Comparison of ENCODE assay signal across 20 cellular contexts in the genomic region with DNA sequence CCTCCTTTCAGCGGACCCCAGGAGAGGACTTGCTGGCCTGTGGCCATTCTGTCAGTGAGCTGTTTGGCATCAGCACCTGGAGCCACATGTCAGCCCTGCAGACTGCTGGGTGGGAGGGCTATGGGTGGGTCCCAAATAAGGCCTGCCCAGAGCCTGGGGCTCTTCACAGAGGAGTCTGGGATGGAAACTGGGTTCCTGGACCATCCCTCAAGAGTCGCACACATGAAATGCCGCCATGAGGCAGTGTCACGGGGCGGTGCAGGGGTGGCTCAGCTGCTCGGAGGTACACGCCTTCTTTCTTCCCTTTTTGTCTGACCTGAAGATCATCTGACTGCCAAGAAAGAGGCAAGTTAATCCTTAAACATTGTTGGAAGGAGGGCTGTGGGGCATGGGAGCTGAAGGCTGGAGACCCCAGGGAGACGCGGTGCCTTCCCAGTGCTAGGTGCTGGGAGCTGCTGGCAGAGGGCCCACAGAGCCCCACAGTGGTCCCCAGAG. TPM values are rescaled to one million over a fixed set of nuclear protein-coding genes. Genes with fewer than 3 reads are reported as not detected.
DNase-seq lines count a peak whose midpoint lies in the region; ATAC-seq and TF ChIP-seq lines count a peak whose summit lies in the region.
"Had no signal": no experiment of that assay in that cellular context is flagged by ENCODE, and none has a peak within 500 bp of the region (broad histone marks: within the 10 kb centered on the region; RNA-seq: fewer than 3 reads in every experiment).

No MANE protein-coding gene starts in this region.

- H3K27ac Mint-ChIP-seq in MCF 10A (ENCODE audit: low read depth, unreplicated experiment) (no peak overlapping the region), chondrocyte (ENCODE audit: unreplicated experiment) (no peak overlapping the region), neural crest cell (ENCODE audit: unreplicated experiment) (peak overlapping the region; percentile 75)
- H3K27ac Mint-ChIP-seq: natural killer cell treated with Interleukin-12 subunit alpha and Interleukin-12 subunit beta and Interleukin-15 and Interleukin-18, amount 100 ng/mL, for 72 hours had no signal

- H3K36me3 ChIP-seq in breast epithelium (no peaks in the 10 kb centered on the region), upper lobe of left lung (peaks cover 0 to 27% (median 5%) of the 10 kb centered on the region in 4 donors)

- H3K27me3 ChIP-seq in breast epithelium (no peaks in the 10 kb centered on the region), upper lobe of left lung (no peaks in the 10 kb centered on the region)

- peaks cover 23% of the 10 kb centered on the region for H3K36me3 Mint-ChIP-seq in MCF 10A (ENCODE audit: insufficient read depth, unreplicated experiment)
- H3K36me3 Mint-ChIP-seq in chondrocyte (ENCODE audit: low read depth), result no peaks in the 10 kb centered on the region
- H3K36me3 Mint-ChIP-seq in neural crest cell (ENCODE audit: low read depth), result no peaks in the 10 kb centered on the region
- H3K36me3 Mint-ChIP-seq: natural killer cell treated with Interleukin-12 subunit alpha and Interleukin-12 subunit beta and Interleukin-15 and Interleukin-18, amount 100 ng/mL, for 72 hours had no signal

- CTCF ChIA-PET in MCF 10A (lab: Yijun Ruan, JAX), result interaction anchor here (0.6 to 1.1 kb wide), 3 partner anchors 12 to 103 kb away, joined by 3 to 4 read pairs (median 3); no protein-coding TSS in a partner anchor

- H3K27me3 Mint-ChIP-seq in MCF 10A (ENCODE audit: insufficient read depth, unreplicated experiment) (no peaks in the 10 kb centered on the region), chondrocyte (ENCODE audit: low read depth) (no peaks in the 10 kb centered on the region), neural crest cell (ENCODE audit: low read depth) (no peaks in the 10 kb centered on the region)
- H3K27me3 Mint-ChIP-seq: natural killer cell treated with Interleukin-12 subunit alpha and Interleukin-12 subunit beta and Interleukin-15 and Interleukin-18, amount 100 ng/mL, for 72 hours had no signal

- WGBS in upper lobe of left lung, 2 donors, result 90 to 92% methylated on average over 2 to 9 of the region's 9 CpGs

- no TSS peak for BruUV-seq in MCF 10A (replicated peaks; lab: Mats Ljungman, UMichigan)

- POLR2A ChIA-PET in MCF 10A (lab: Yijun Ruan, JAX), result interaction anchor here (0.6 to 1.2 kb wide), 2 partner anchors 27 to 64 kb away, joined by 4 read pairs; no protein-coding TSS in a partner anchor

- H3K4me1 ChIP-seq in breast epithelium (peaks cover 20 to 31% of the 10 kb centered on the region in 2 donors), upper lobe of left lung (peaks cover 39 to 73% (median 62%) of the 10 kb centered on the region in 4 donors)

- intact Hi-C loops in breast epithelium (cut with DNase I; ENCODE audit: low total_unique reads), result no loop called here
- intact Hi-C loops in MCF 10A (cut with micrococcal nuclease), result no loop called here

- ATAC-seq in upper lobe of left lung (ENCODE audit: low FRiP score in 2 of 2) (no peak), GM19328 (IDR thresholded peaks at IDR 0.05; ENCODE audit: unreplicated experiment) (no peak), GM18858 (IDR thresholded peaks at IDR 0.05; ENCODE audit: unreplicated experiment) (no peak)
- ATAC-seq: natural killer cell treated with Interleukin-12 subunit alpha and Interleukin-12 subunit beta and Interleukin-15 and Interleukin-18, amount 100 ng/mL, for 72 hours had no signal

- H3K4me3 ChIP-seq in breast epithelium (no peak overlapping the region), upper lobe of left lung (no peak overlapping the region)
- H3K4me3 ChIP-seq: PC-9, smooth muscle cell had no signal

- H3K27ac ChIP-seq in breast epithelium, result peak overlapping the region; percentile 96 to 97
- H3K27ac ChIP-seq in upper lobe of left lung, result peak overlapping the region; percentile 7 to 63 (median 34)
- H3K27ac ChIP-seq: PC-9, VCaP had no signal

- H3K4me1 Mint-ChIP-seq in MCF 10A (ENCODE audit: insufficient read depth, unreplicated experiment) (peaks cover 29% of the 10 kb centered on the region), chondrocyte (ENCODE audit: low read depth) (peaks cover 43% of the 10 kb centered on the region), neural crest cell (peaks cover 11% of the 10 kb centered on the region)

- H3K4me3 Mint-ChIP-seq in MCF 10A (ENCODE audit: unreplicated experiment) (no peak overlapping the region), chondrocyte (ENCODE audit: unreplicated experiment) (no peak overlapping the region), neural crest cell (no peak overlapping the region)
- H3K4me3 Mint-ChIP-seq: natural killer cell treated with Interleukin-12 subunit alpha and Interleukin-12 subunit beta and Interleukin-15 and Interleukin-18, amount 100 ng/mL, for 72 hours had no signal

- H3K9me3 Mint-ChIP-seq in MCF 10A (ENCODE audit: unreplicated experiment), result no peaks in the 10 kb centered on the region
- H3K9me3 Mint-ChIP-seq in chondrocyte (ENCODE audit: low read depth), result no peaks in the 10 kb centered on the region
- H3K9me3 Mint-ChIP-seq in neural crest cell, result no peaks in the 10 kb centered on the region
- H3K9me3 Mint-ChIP-seq: natural killer cell treated with Interleukin-12 subunit alpha and Interleukin-12 subunit beta and Interleukin-15 and Interleukin-18, amount 100 ng/mL, for 72 hours had no signal

- no peaks in the 10 kb centered on the region for H3K9me3 ChIP-seq in breast epithelium
- no peaks in the 10 kb centered on the region for H3K9me3 ChIP-seq in upper lobe of left lung

- DNase-seq in breast epithelium (ENCODE audit: low spot score in 2 of 2), result no peak
- no peak for DNase-seq in MCF 10A (ENCODE audit: unreplicated experiment)
- DNase-seq in chondrocyte (ENCODE audit: low spot score), result peak; percentile 63
- no peak for DNase-seq in neural crest cell (ENCODE audit: low read depth, low spot score)
- no peak for DNase-seq in upper lobe of left lung
- no peak for DNase-seq in stimulated activated naive CD4-positive, alpha-beta T cell treated with Interleukin-2 at 50 U/mL for 16 hours (lab: John Stamatoyannopoulos, UW)
- DNase-seq: activated CD4-positive, alpha-beta T cell treated with anti-CD3 and anti-CD28 coated beads, Interleukin-2, amount 50 U/mL, for 4 hours; activated naive CD4-positive, alpha-beta T cell treated with Interleukin-2 at 50 U/mL for 16 hours; anterior cingulate cortex; C1 segment of cervical spinal cord; EL; MM.1S; NCI-H1436 treated with DMSO at 0.1 percent for 48 hours; PC-9; stimulated activated CD4-positive, alpha-beta T cell treated with anti-CD3 and anti-CD28 coated beads, Interleukin-4, amount 100 ng/mL, for 4 hours had no signal

- no peak for TF ChIP-seq CTCF in breast epithelium (IDR thresholded peaks at IDR 0.05)
- TF ChIP-seq CTCF in MCF 10A (IDR thresholded peaks at IDR 0.05; ENCODE audit: unreplicated experiment), result no peak
- TF ChIP-seq CTCF in chondrocyte (IDR thresholded peaks at IDR 0.05), result no peak
- TF ChIP-seq CTCF in neural crest cell (conservative IDR thresholded peaks at IDR 0.05), result no peak
- no peak for TF ChIP-seq CTCF in upper lobe of left lung (IDR thresholded peaks at IDR 0.05)

- TF ChIP-seq POLR2A in breast epithelium (IDR thresholded peaks at IDR 0.05) (no peak), upper lobe of left lung (IDR thresholded peaks at IDR 0.05) (no peak)

- TF ChIP-seq EP300 in upper lobe of left lung (IDR thresholded peaks at IDR 0.05), result no peak

RNA-seq across cellular contexts. Expression of a gene that starts 14.8 kb away (rescaled TPM):
- total RNA-seq in breast epithelium (100 to 1,000 TPM in 2 of 3 donors, 10 to 100 TPM in 1; 93.1 to 136 (median 124) TPM), MCF 10A (2022) (214 and 230 TPM in 2 replicates), chondrocyte (197 to 352 TPM (median 345 TPM) in 3 replicates), neural crest cell (241 and 244 TPM in 2 replicates), upper lobe of left lung (100 to 1,000 TPM; 201 to 380 (median 285) TPM)
